ENCODE assay signal across 31 cellular contexts in genomic region chr6:119142637-119143036, GRCh38.
"Had no signal": no experiment of that assay in that cellular context is flagged by ENCODE, and none has a peak within 500 bp of the region (broad histone marks: within the 10 kb centered on the region; RNA-seq: fewer than 3 reads in every experiment).

No MANE protein-coding gene starts in this region.

- H3K27ac ChIP-seq: adrenal gland, body of pancreas, epithelial cell of prostate, foreskin keratinocyte, gastrocnemius medialis, heart left ventricle, WERI-Rb-1 had no signal

- H3K4me3 ChIP-seq: adrenal gland, body of pancreas, gastrocnemius medialis, heart left ventricle had no signal

- H3K27me3 ChIP-seq: adrenal gland, body of pancreas, foreskin keratinocyte, gastrocnemius medialis, heart left ventricle had no signal

- DNase-seq: activated B cell treated with CpG ODN at 0.5 μM for 24 hours; activated CD4-positive, alpha-beta T cell treated with anti-CD3 and anti-CD28 coated beads for 48 hours; activated CD4-positive, alpha-beta T cell treated with anti-CD3 and anti-CD28 coated beads, Interleukin-2, amount 50 U/mL, for 1 hour; activated CD4-positive, alpha-beta T cell treated with anti-CD3 and anti-CD28 coated beads, Interleukin-2, amount 50 U/mL, for 48 hours; activated CD8-positive, alpha-beta memory T cell treated with anti-CD3 and anti-CD28 coated beads, Interleukin-2, amount 10 ng/mL, durations not matched to agents 7 days and 5 days; activated CD8-positive, alpha-beta memory T cell treated with anti-CD3 and anti-CD28 coated beads, Interleukin-2, amount 50 U/mL, for 4 hours; activated CD8-positive, alpha-beta T cell treated with anti-CD3 and anti-CD28 coated beads for 36 hours; activated effector memory CD4-positive, alpha-beta T cell treated with anti-CD3 and anti-CD28 coated beads, Interleukin-2, amount 50 U/mL, for 16 hours; activated naive CD4-positive, alpha-beta T cell treated with anti-CD3 and anti-CD28 coated beads for 36 hours; activated naive CD8-positive, alpha-beta T cell treated with anti-CD3 and anti-CD28 coated beads for 36 hours; activated naive CD8-positive, alpha-beta T cell treated with anti-CD3 and anti-CD28 coated beads, Interleukin-2, amount 50 U/mL, for 24 hours; activated T-cell treated with anti-CD3 and anti-CD28 coated beads, Interleukin-2, amount 50 U/mL, for 1 hour; activated T-cell treated with anti-CD3 and anti-CD28 coated beads, Interleukin-2, amount 50 U/mL, for 48 hours; adrenal gland; amygdala; aorta; body of pancreas; caudate nucleus; cortex of kidney; dermis blood vessel endothelial cell; effector CD4-positive, alpha-beta T cell; effector memory CD8-positive, alpha-beta T cell; foreskin keratinocyte; gastrocnemius medialis; glutamatergic neuron; heart left ventricle; T-helper 17 cell; T1000; WERI-Rb-1 had no signal

- H3K9me3 ChIP-seq: adrenal gland, body of pancreas, gastrocnemius medialis, heart left ventricle had no signal

- H3K36me3 ChIP-seq: adrenal gland, gastrocnemius medialis, heart left ventricle, WERI-Rb-1 had no signal

- ATAC-seq: activated CD4-positive, CD25-positive, alpha-beta regulatory T cell treated with anti-CD3 and anti-CD28 coated beads, Interleukin-2, amount 50 U/mL, for 24 hours; activated CD8-positive, alpha-beta memory T cell treated with anti-CD3 and anti-CD28 coated beads, Interleukin-2, amount 10 ng/mL, durations not matched to agents 7 days and 5 days; activated CD8-positive, alpha-beta T cell treated with anti-CD3 and anti-CD28 coated beads for 36 hours; activated naive CD8-positive, alpha-beta T cell treated with anti-CD3 and anti-CD28 coated beads, Interleukin-2, amount 50 U/mL, for 24 hours; body of pancreas; effector memory CD8-positive, alpha-beta T cell; foreskin keratinocyte; gastrocnemius medialis; heart left ventricle; T-helper 17 cell had no signal
